In the genomic region with DNA sequence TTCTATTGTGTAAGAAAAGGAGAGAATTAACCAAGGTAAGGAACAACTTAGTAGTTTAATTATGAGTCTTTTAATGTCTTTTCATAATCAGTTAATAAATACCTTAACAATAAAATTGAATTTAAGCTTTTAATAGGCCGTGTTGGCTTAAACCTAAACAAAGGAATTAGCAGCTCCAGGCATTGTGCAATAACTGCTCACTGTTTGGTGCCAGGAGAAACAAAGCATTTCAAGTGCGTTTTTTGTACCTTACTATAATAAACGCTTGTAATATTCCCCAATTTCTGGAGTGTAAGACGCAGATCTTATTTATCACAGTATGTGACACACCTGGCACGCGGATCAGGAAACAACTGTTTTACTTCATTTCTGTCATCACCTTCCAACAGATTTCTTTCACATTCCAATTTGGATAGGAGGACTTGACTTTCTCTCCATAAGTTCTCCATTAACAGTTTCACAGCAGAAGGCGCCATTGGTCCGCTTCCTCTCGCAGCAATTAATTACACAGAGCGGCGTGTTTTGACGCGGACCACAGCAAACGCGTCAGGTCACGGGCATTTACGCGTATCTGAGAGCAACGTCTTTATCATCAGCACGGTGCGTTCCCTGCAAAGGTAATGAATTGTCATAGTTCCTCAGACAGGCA, we compare ENCODE assay signal across 1 cellular context.
A peak's percentile ranks its signal among the peaks of the same experiment; 100 is the strongest.
TF ChIP-seq lines count a peak whose summit lies in the region.

No MANE protein-coding gene starts in this region.

TF ChIP-seq in IMR-90, 13 proteins besides CTCF, POLR2A, EP300 and RAD21:
- TF ChIP-seq CEBPB (IDR thresholded peaks at IDR 0.05; ENCODE audit: low read depth, low read length) (peak; percentile 73), BHLHE40 (IDR thresholded peaks at IDR 0.05; ENCODE audit: low read depth, low read length) (no peak)
